In genomic region chr6:40504274-40504673, GRCh38 we compare ENCODE assay signal across 23 cellular contexts.
DNase-seq lines count a peak whose midpoint lies in the region; ATAC-seq and TF ChIP-seq lines count a peak whose summit lies in the region.
"Had no signal": no experiment of that assay in that cellular context is flagged by ENCODE, and none has a peak within 500 bp of the region (broad histone marks: within the 10 kb centered on the region; RNA-seq: fewer than 3 reads in every experiment).

No MANE protein-coding gene starts in this region.

- H4K20me1 ChIP-seq in GM23248 (ENCODE audit: insufficient read depth) = no peaks in the 10 kb centered on the region

- DNase-seq in COLO829 (ENCODE audit: low spot score) (peak; percentile 70), GM23248 (peak; percentile 18), SK-MEL-5 (ENCODE audit: low read depth, low spot score) (peak; percentile 15), foreskin keratinocyte (peak in 1 of 2 donors; percentile 4), islet precursor cell (no peak), cerebellar cortex (ENCODE audit: low spot score) (no peak), spleen (no peak)
- no peak for DNase-seq in stimulated activated effector memory CD8-positive, alpha-beta T cell treated with anti-CD3 and anti-CD28 coated beads, Interleukin-12 subunit alpha, Interleukin-12 subunit beta, amount 100 ng/mL, for 72 hours (ENCODE audit: low spot score in 2 of 2)
- DNase-seq: CD8-positive, alpha-beta memory T cell; GOT3; NCI-H1105; NCI-H1694 treated with DMSO at 0.1 percent for 48 hours; NCI-H2107; NCI-H226; NCI-H524; PC-3; RPMI8226; SHP77 treated with DMSO at 0.1 percent for 48 hours; T-helper 1 cell had no signal

- no peak for TF ChIP-seq POLR2A in spleen (IDR thresholded peaks at IDR 0.05)

- H3K27me3 ChIP-seq in GM23248 (replicated peaks; ENCODE audit: insufficient read depth) = no peaks in the 10 kb centered on the region; the same call in 1 of the 2 replicates
- H3K27me3 ChIP-seq in foreskin keratinocyte = peaks cover 13% of the 10 kb centered on the region
- H3K27me3 ChIP-seq in spleen (replicated peaks in 1 of 7) = no peaks in the 10 kb centered on the region
- H3K27me3 ChIP-seq: BLaER1 had no signal

- ATAC-seq in foreskin keratinocyte = peak; percentile 35
- ATAC-seq in stimulated activated effector memory CD8-positive, alpha-beta T cell treated with anti-CD3 and anti-CD28 coated beads, Interleukin-12 subunit alpha, Interleukin-12 subunit beta, amount 100 ng/mL, for 72 hours = no peak
- ATAC-seq: GM12878, PC-3, SK-N-SH treated with all-trans-retinoic acid at 6 μM for 48 hours had no signal

- TF ChIP-seq CTCF in foreskin keratinocyte (conservative IDR thresholded peaks at IDR 0.05) (no peak), spleen (IDR thresholded peaks at IDR 0.05 in 8 of 11, conservative IDR thresholded peaks at IDR 0.05 in 3 of 11) (no peak)

- in situ Hi-C loops in GM23248 (cut with MboI) = no loop called here
- in situ Hi-C loops in SK-MEL-5 (cut with HindIII; ENCODE audit: low pct_unique_long_range_greater_than_20kb, low sequenced_read_pairs) = no loop called here

- no peaks in the 10 kb centered on the region for H3K9me2 ChIP-seq in GM23248 (ENCODE audit: insufficient read depth)

- no peaks in the 10 kb centered on the region for H3K9me3 ChIP-seq in GM23248 (ENCODE audit: low read depth)
- no peaks in the 10 kb centered on the region for H3K9me3 ChIP-seq in spleen
- H3K9me3 ChIP-seq: BLaER1 had no signal

- H2AFZ ChIP-seq in GM23248 = no peak overlapping the region

- no peaks in the 10 kb centered on the region for H3K36me3 Mint-ChIP-seq in stimulated activated effector memory CD8-positive, alpha-beta T cell treated with anti-CD3 and anti-CD28 coated beads, Interleukin-12 subunit alpha, Interleukin-12 subunit beta, amount 100 ng/mL, for 72 hours
- H3K36me3 Mint-ChIP-seq: CD8-positive, alpha-beta memory T cell had no signal

- H3K4me2 ChIP-seq in GM23248 (ENCODE audit: unreplicated experiment) = no peak overlapping the region
- H3K4me2 ChIP-seq: BLaER1, KMS-11 had no signal

- H3K9me3 Mint-ChIP-seq in stimulated activated effector memory CD8-positive, alpha-beta T cell treated with anti-CD3 and anti-CD28 coated beads, Interleukin-12 subunit alpha, Interleukin-12 subunit beta, amount 100 ng/mL, for 72 hours = no peaks in the 10 kb centered on the region
- H3K9me3 Mint-ChIP-seq: CD8-positive, alpha-beta memory T cell had no signal

- no peak overlapping the region for H3K9ac ChIP-seq in GM23248
- H3K9ac ChIP-seq: BLaER1, KMS-11 had no signal

- H3K4me1 Mint-ChIP-seq in stimulated activated effector memory CD8-positive, alpha-beta T cell treated with anti-CD3 and anti-CD28 coated beads, Interleukin-12 subunit alpha, Interleukin-12 subunit beta, amount 100 ng/mL, for 72 hours = peaks cover 6% of the 10 kb centered on the region
- H3K4me1 Mint-ChIP-seq: CD8-positive, alpha-beta memory T cell had no signal

- no peak overlapping the region for H3K27ac ChIP-seq in GM23248
- no peak overlapping the region for H3K27ac ChIP-seq in foreskin keratinocyte
- H3K27ac ChIP-seq in spleen = no peak overlapping the region
- H3K27ac ChIP-seq: BLaER1, KMS-11 had no signal

- WGBS in GM23248 (ENCODE audit: low coverage in 1 of 2, low lambda C conversion rate in 2 of 2, missing lambda C conversion rate in 2 of 2), 2 experiments = 70 to 71% methylated on average over 3 of the region's 3 CpGs
- WGBS in spleen, 5 donors = 84 to 92% (median 86%) methylated on average over 3 of the region's 3 CpGs

- no peak overlapping the region for H3K27ac Mint-ChIP-seq in stimulated activated effector memory CD8-positive, alpha-beta T cell treated with anti-CD3 and anti-CD28 coated beads, Interleukin-12 subunit alpha, Interleukin-12 subunit beta, amount 100 ng/mL, for 72 hours

- H3F3A ChIP-seq in GM23248 (ENCODE audit: insufficient read depth) = no peaks in the 10 kb centered on the region

- H3K4me3 ChIP-seq in GM23248 (no peak overlapping the region), spleen (no peak overlapping the region)
- H3K4me3 ChIP-seq: BLaER1, GM12878 had no signal

- intact Hi-C loops in spleen (cut with DNase I; ENCODE audit: low total_unique reads) = no loop called here

- H3K79me2 ChIP-seq in GM23248 (ENCODE audit: insufficient read depth) = no peaks in the 10 kb centered on the region

- H3K36me3 ChIP-seq in GM23248 (ENCODE audit: low read depth) = no peaks in the 10 kb centered on the region
- no peaks in the 10 kb centered on the region for H3K36me3 ChIP-seq in spleen

- H3K4me3 Mint-ChIP-seq in stimulated activated effector memory CD8-positive, alpha-beta T cell treated with anti-CD3 and anti-CD28 coated beads, Interleukin-12 subunit alpha, Interleukin-12 subunit beta, amount 100 ng/mL, for 72 hours = no peak overlapping the region
- H3K4me3 Mint-ChIP-seq: CD8-positive, alpha-beta memory T cell had no signal

- H3K4me1 ChIP-seq in GM23248 (ENCODE audit: insufficient read depth) (no peaks in the 10 kb centered on the region), foreskin keratinocyte (no peaks in the 10 kb centered on the region), spleen (no peaks in the 10 kb centered on the region)

Comparison
In these comparisons a context has a peak if more than half of its experiments do, and no peak if none do; other contexts are left out.
1. DNase-seq: peak in COLO829 (single experiment), GM23248 (single experiment) and SK-MEL-5 (single experiment); none in islet precursor cell (single experiment), stimulated activated effector memory CD8-positive, alpha-beta T cell treated with anti-CD3 and anti-CD28 coated beads, Interleukin-12 subunit alpha, Interleukin-12 subunit beta, amount 100 ng/mL, for 72 hours (0 of 2), cerebellar cortex (single experiment) and spleen (single experiment).